In the genomic region with DNA sequence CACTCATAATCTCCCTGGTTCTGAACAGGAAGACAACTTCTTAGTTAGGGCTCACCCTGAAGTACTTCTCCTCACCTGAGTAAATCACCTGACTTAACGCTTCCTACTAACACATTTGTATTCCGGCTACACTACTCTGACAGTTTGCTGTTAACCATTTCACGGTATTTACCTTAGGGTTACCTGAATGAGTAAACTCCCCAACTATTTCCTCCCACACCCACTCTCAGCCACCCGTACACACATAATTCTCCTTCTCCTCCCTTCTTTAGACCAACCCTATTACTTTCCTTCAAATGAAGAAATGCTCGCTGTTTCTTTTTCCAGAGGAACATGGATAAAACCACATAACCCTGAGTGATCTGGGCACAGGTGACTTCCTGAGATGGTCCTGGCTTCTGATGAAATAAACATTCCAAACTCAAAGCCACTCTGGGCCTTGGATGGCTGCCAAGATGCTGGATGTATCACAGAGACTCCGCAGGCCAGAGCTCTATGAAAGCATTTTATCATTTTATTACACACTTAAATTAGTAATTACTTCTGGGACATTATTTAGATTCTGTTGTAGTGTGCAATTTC, we compare ENCODE assay signal across 12 cellular contexts.
DNase-seq lines count a peak whose midpoint lies in the region; ATAC-seq and TF ChIP-seq lines count a peak whose summit lies in the region.
"Had no signal": no experiment of that assay in that cellular context is flagged by ENCODE, and none has a peak within 500 bp of the region (broad histone marks: within the 10 kb centered on the region; RNA-seq: fewer than 3 reads in every experiment).

No MANE protein-coding gene starts in this region.

- no peak for ATAC-seq in natural killer cell treated with Interleukin-12 subunit alpha and Interleukin-12 subunit beta and Interleukin-15 and Interleukin-18, amount 100 ng/mL, for 72 hours

- no peaks in the 10 kb centered on the region for H3K27me3 ChIP-seq in esophagus (ENCODE audit: control insufficient read depth in 1 of 2, insufficient read depth in 2 of 2, low read length in 2 of 2)
- H3K27me3 ChIP-seq in thyroid gland: no peaks in the 10 kb centered on the region
- H3K27me3 ChIP-seq: brain microvascular endothelial cell had no signal

- TF ChIP-seq CTCF in thyroid gland (IDR thresholded peaks at IDR 0.05): no peak

- no peaks in the 10 kb centered on the region for H3K9me3 ChIP-seq in esophagus (ENCODE audit: control insufficient read depth in 2 of 2, insufficient read depth in 1 of 2, low read depth in 1 of 2, low read length in 1 of 2)
- no peaks in the 10 kb centered on the region for H3K9me3 ChIP-seq in thyroid gland

- peaks cover 0 to 21% of the 10 kb centered on the region in 2 donors for H3K27me3 Mint-ChIP-seq in natural killer cell treated with Interleukin-12 subunit alpha and Interleukin-12 subunit beta and Interleukin-15 and Interleukin-18, amount 100 ng/mL, for 72 hours

- H3K4me3 Mint-ChIP-seq in natural killer cell treated with Interleukin-12 subunit alpha and Interleukin-12 subunit beta and Interleukin-15 and Interleukin-18, amount 100 ng/mL, for 72 hours: no peak overlapping the region
- H3K4me3 Mint-ChIP-seq: neural crest cell had no signal

- H3K36me3 ChIP-seq in esophagus (ENCODE audit: control insufficient read depth in 2 of 2, insufficient read depth in 2 of 2, low read length in 1 of 2) (no peaks in the 10 kb centered on the region), thyroid gland (no peaks in the 10 kb centered on the region)
- H3K36me3 ChIP-seq: brain microvascular endothelial cell had no signal

- H3K4me1 Mint-ChIP-seq in natural killer cell treated with Interleukin-12 subunit alpha and Interleukin-12 subunit beta and Interleukin-15 and Interleukin-18, amount 100 ng/mL, for 72 hours (ENCODE audit: low read depth in 2 of 2): no peaks in the 10 kb centered on the region

- no peak overlapping the region for H3K27ac Mint-ChIP-seq in natural killer cell treated with Interleukin-12 subunit alpha and Interleukin-12 subunit beta and Interleukin-15 and Interleukin-18, amount 100 ng/mL, for 72 hours

- intact Hi-C loops in thyroid gland (cut with DNase I): no loop called here

- H3K9me3 Mint-ChIP-seq in natural killer cell treated with Interleukin-12 subunit alpha and Interleukin-12 subunit beta and Interleukin-15 and Interleukin-18, amount 100 ng/mL, for 72 hours: no peaks in the 10 kb centered on the region
- H3K9me3 Mint-ChIP-seq: neural crest cell had no signal

- H3K4me3 ChIP-seq in esophagus (ENCODE audit: low read depth in 1 of 2, low read length in 2 of 2) (no peak overlapping the region), thyroid gland (replicated peaks in 1 of 3) (no peak overlapping the region)

- TF ChIP-seq POLR2A in thyroid gland (IDR thresholded peaks at IDR 0.05): no peak

- peak; percentile 23 for DNase-seq in NCI-H2227 (lab: John Stamatoyannopoulos, UW; ENCODE audit: unreplicated experiment)
- DNase-seq in NCI-H2227 treated with DMSO at 0.1 percent for 48 hours (lab: John Stamatoyannopoulos, UW): no peak
- DNase-seq in NCI-H345 treated with DMSO at 0.1 percent for 48 hours (lab: John Stamatoyannopoulos, UW; ENCODE audit: unreplicated experiment): peak; percentile 70
- peak; percentile 57 to 73 for DNase-seq in thyroid gland
- DNase-seq in natural killer cell treated with Interleukin-12 subunit alpha and Interleukin-12 subunit beta and Interleukin-15 and Interleukin-18, amount 100 ng/mL, for 72 hours (ENCODE audit: low spot score): no peak
- no peak for DNase-seq in globus pallidus (ENCODE audit: low spot score)
- no peak for DNase-seq in cerebellum (ENCODE audit: low spot score)
- DNase-seq: activated CD4-positive, CD25-positive, alpha-beta regulatory T cell treated with anti-CD3 and anti-CD28 coated beads, Interleukin-2, amount 50 U/mL, for 72 hours; brain microvascular endothelial cell; stimulated activated naive CD4-positive, alpha-beta T cell treated with Interleukin-2 at 50 U/mL for 16 hours had no signal

- H3K36me3 Mint-ChIP-seq in natural killer cell treated with Interleukin-12 subunit alpha and Interleukin-12 subunit beta and Interleukin-15 and Interleukin-18, amount 100 ng/mL, for 72 hours: no peaks in the 10 kb centered on the region

- H3K4me1 ChIP-seq in esophagus (ENCODE audit: control insufficient read depth in 2 of 2, insufficient read depth in 2 of 2, low read length in 1 of 2) (no peaks in the 10 kb centered on the region), thyroid gland (no peaks in the 10 kb centered on the region)

- WGBS in esophagus, 2 donors: 42 to 44% methylated on average over 6 of the region's 6 CpGs
- WGBS in thyroid gland, 2 donors: 38 to 42% methylated on average over 6 of the region's 6 CpGs

- H3K27ac ChIP-seq in esophagus (ENCODE audit: low read depth in 2 of 2, low read length in 1 of 2): peak overlapping the region; percentile 84 to 88
- H3K27ac ChIP-seq in thyroid gland: no peak overlapping the region
- H3K27ac ChIP-seq: brain microvascular endothelial cell had no signal

Comparison
In these comparisons a context has a peak if more than half of its experiments do, and no peak if none do; other contexts are left out.
1. DNase-seq: peak in NCI-H2227 (single experiment), NCI-H345 treated with DMSO at 0.1 percent for 48 hours (single experiment) and thyroid gland (2 of 2); none in NCI-H2227 treated with DMSO at 0.1 percent for 48 hours (single experiment), natural killer cell treated with Interleukin-12 subunit alpha and Interleukin-12 subunit beta and Interleukin-15 and Interleukin-18, amount 100 ng/mL, for 72 hours (single experiment), globus pallidus (single experiment) and cerebellum (single experiment).
2. H3K27ac ChIP-seq: peak in esophagus (2 of 2); none in thyroid gland (0 of 3).